In genomic region chr11:116732740-116733385, GRCh38 we compare ENCODE assay signal across 8 cellular contexts. TPM values are rescaled to one million over a fixed set of nuclear protein-coding genes. Genes with fewer than 3 reads are reported as not detected.
DNase-seq lines count a peak whose midpoint lies in the region; ATAC-seq and TF ChIP-seq lines count a peak whose summit lies in the region.

No MANE protein-coding gene starts in this region.

- H2BK5ac ChIP-seq in IMR-90 (ENCODE audit: low read depth, low read length, poor library complexity, severe bottlenecking) = no peak overlapping the region

- H3K9me3 ChIP-seq in IMR-90 (ENCODE audit: control insufficient read depth, insufficient read depth, low read length) = no peaks in the 10 kb centered on the region
- H3K9me3 ChIP-seq in RWPE2 (ENCODE audit: severe bottlenecking) = no peaks in the 10 kb centered on the region
- no peaks in the 10 kb centered on the region for H3K9me3 ChIP-seq in uterus

- H3K56ac ChIP-seq in IMR-90 (ENCODE audit: extremely low read depth, insufficient read depth, low read length) = no peak overlapping the region

- H3K4me2 ChIP-seq in IMR-90 (ENCODE audit: low read depth, low read length) = no peak overlapping the region

- no peaks in the 10 kb centered on the region for H3K79me1 ChIP-seq in IMR-90 (ENCODE audit: low read depth in 1 of 2, low read length in 2 of 2)

- H2BK120ac ChIP-seq in IMR-90 (ENCODE audit: low read depth, low read length) = no peak overlapping the region

- POLR2A ChIA-PET in IMR-90 (lab: Charles Lee; ENCODE audit: unreplicated experiment) = no interaction called here

- H3K14ac ChIP-seq in IMR-90 (replicated peaks; ENCODE audit: low read depth, low read length) = no peak overlapping the region

- CTCF ChIA-PET in IMR-90 (lab: Yijun Ruan, JAX) = interaction anchor here (0.6 to 1.7 kb wide), 4 partner anchors 9 to 367 kb away, joined by 3 to 11 read pairs (median 4); no protein-coding TSS in a partner anchor
- CTCF ChIA-PET in activated naive CD4-positive, alpha-beta T cell treated with anti-CD3 and anti-CD28 coated beads for 36 hours (lab: Charles Lee) = interaction anchor here (0.6 to 4.8 kb wide), 19 partner anchors 9 to 888 kb away, joined by 3 to 27 read pairs (median 4); partner anchors contain the start of genes APOA1 and APOA5

- H2BK20ac ChIP-seq in IMR-90 (ENCODE audit: low read depth, low read length) = no peak overlapping the region

- ATAC-seq in GM21367 (IDR thresholded peaks at IDR 0.05; ENCODE audit: unreplicated experiment) = peak; percentile 79
- ATAC-seq in IMR-90 (ENCODE audit: low read depth) = peak; percentile 99
- peak; percentile 70 for ATAC-seq in RWPE2 (ENCODE audit: low read depth)
- peak; percentile 71 for ATAC-seq in Right ventricle myocardium superior (ENCODE audit: poor library complexity)

- H2AK5ac ChIP-seq in IMR-90 (ENCODE audit: low read depth, low read length) = no peak overlapping the region

- TF ChIP-seq POLR2A in IMR-90 (IDR thresholded peaks at IDR 0.05; ENCODE audit: low read depth, low read length) (no peak), uterus (IDR thresholded peaks at IDR 0.05) (no peak)

- intact Hi-C loops in IMR-90 (cut with micrococcal nuclease) (loop anchor here (1.0 kb wide), 1 partner anchor 373 kb away; no protein-coding TSS in a partner anchor), Right ventricle myocardium superior (cut with DNase I) (no loop called here), posterior vena cava (cut with DNase I) (no loop called here), uterus (cut with DNase I; ENCODE audit: low total_unique reads) (no loop called here)
- intact Hi-C loops in activated naive CD4-positive, alpha-beta T cell treated with anti-CD3 and anti-CD28 coated beads for 36 hours (cut with micrococcal nuclease) = loop anchor here (1.0 to 2.0 kb wide), 4 partner anchors 40 to 494 kb away; partner anchors contain the start of gene BUD13

- no peaks in the 10 kb centered on the region for H3K27me3 Mint-ChIP-seq in activated naive CD4-positive, alpha-beta T cell treated with anti-CD3 and anti-CD28 coated beads for 36 hours (ENCODE audit: low read depth)

- peak; percentile 58 for TF ChIP-seq RAD21 in IMR-90 (IDR thresholded peaks at IDR 0.05; ENCODE audit: low read length)

- H3K4me1 Mint-ChIP-seq in activated naive CD4-positive, alpha-beta T cell treated with anti-CD3 and anti-CD28 coated beads for 36 hours (ENCODE audit: low read depth) = peaks cover 10% of the 10 kb centered on the region

- H3K4me3 ChIP-seq in IMR-90 (ENCODE audit: insufficient read depth, low read depth, low read length) (no peak overlapping the region), RWPE2 (ENCODE audit: severe bottlenecking) (no peak overlapping the region), uterus (no peak overlapping the region)

- H3K9me3 Mint-ChIP-seq in activated naive CD4-positive, alpha-beta T cell treated with anti-CD3 and anti-CD28 coated beads for 36 hours = no peaks in the 10 kb centered on the region

- peak; percentile 77 for TF ChIP-seq CTCF in IMR-90 (conservative IDR thresholded peaks at IDR 0.05; ENCODE audit: low read depth, low read length)
- peak; percentile 80 for TF ChIP-seq CTCF in RWPE2 (IDR thresholded peaks at IDR 0.05; ENCODE audit: poor library complexity, severe bottlenecking)
- TF ChIP-seq CTCF in uterus (IDR thresholded peaks at IDR 0.05) = peak; percentile 54 to 66 (median 60)

- H2AK9ac ChIP-seq in IMR-90 (replicated peaks; ENCODE audit: low read depth, low read length, poor library complexity) = no peak overlapping the region

- peak; percentile 89 for DNase-seq in D341Med (ENCODE audit: low spot score)
- DNase-seq in IMR-90 = peak; percentile 68
- no peak for DNase-seq in RWPE2 (ENCODE audit: low spot score)
- peak; percentile 77 for DNase-seq in activated naive CD4-positive, alpha-beta T cell treated with anti-CD3 and anti-CD28 coated beads for 36 hours
- DNase-seq in Right ventricle myocardium superior = peak; percentile 72
- DNase-seq in posterior vena cava (ENCODE audit: low spot score) = peak; percentile 87
- DNase-seq in uterus = peak; percentile 33 to 41

- BruUV-seq in IMR-90 (replicated peaks; lab: Mats Ljungman, UMichigan) = no TSS peak

- peak overlapping the region; percentile 58 for H2AFZ ChIP-seq in IMR-90 (replicated peaks; ENCODE audit: low read length, poor library complexity)

- H4K8ac ChIP-seq in IMR-90 (ENCODE audit: low read depth in 2 of 2, low read length in 2 of 2) = no peak overlapping the region

- no peak overlapping the region for H3K9ac ChIP-seq in IMR-90 (ENCODE audit: low read depth, low read length)

- H4K91ac ChIP-seq in IMR-90 (ENCODE audit: insufficient read depth, low read depth, low read length) = no peak overlapping the region

- no peak overlapping the region for H4K5ac ChIP-seq in IMR-90 (ENCODE audit: low read depth, low read length)

- no peaks in the 10 kb centered on the region for H3K9me1 ChIP-seq in IMR-90 (ENCODE audit: insufficient read depth, low read length)

- no peak overlapping the region for H3K4ac ChIP-seq in IMR-90 (ENCODE audit: low read depth, low read length)

- in situ Hi-C loops in IMR-90 (cut with MboI; ENCODE audit: low sequenced_read_pairs) = no loop called here

- WGBS in IMR-90 (ENCODE audit: extremely low coverage in 2 of 2, insufficient read length in 1 of 2), 2 experiments = 7% methylated on average over 8 of the region's 18 CpGs; no CpG with 5 or more reads in 1 of the 2 experiments

- H3K18ac ChIP-seq in IMR-90 (ENCODE audit: low read depth, low read length) = no peak overlapping the region

- H3K27ac Mint-ChIP-seq in activated naive CD4-positive, alpha-beta T cell treated with anti-CD3 and anti-CD28 coated beads for 36 hours = no peak overlapping the region

- no peak overlapping the region for H3K4me3 Mint-ChIP-seq in activated naive CD4-positive, alpha-beta T cell treated with anti-CD3 and anti-CD28 coated beads for 36 hours

- H3K27me3 ChIP-seq in IMR-90 (ENCODE audit: control insufficient read depth, insufficient read depth, low read length) (peaks cover 19% of the 10 kb centered on the region; the same call in 1 of the 2 replicates), RWPE2 (ENCODE audit: insufficient read depth, poor library complexity, severe bottlenecking) (no peaks in the 10 kb centered on the region), uterus (no peaks in the 10 kb centered on the region)

- H3K27ac ChIP-seq in IMR-90 (ENCODE audit: insufficient read depth, low read length) (no peak overlapping the region), RWPE2 (ENCODE audit: poor library complexity, severe bottlenecking) (no peak overlapping the region), uterus (no peak overlapping the region)

- dilution Hi-C loops in IMR-90 (cut with HindIII; ENCODE audit: low sequenced_read_pairs, unreplicated experiment) = no loop called here

- H4K20me1 ChIP-seq in IMR-90 (ENCODE audit: insufficient read depth, low read length) = no peaks in the 10 kb centered on the region

- no peaks in the 10 kb centered on the region for H3K36me3 Mint-ChIP-seq in activated naive CD4-positive, alpha-beta T cell treated with anti-CD3 and anti-CD28 coated beads for 36 hours (ENCODE audit: low read depth)

- H3K36me3 ChIP-seq in IMR-90 (ENCODE audit: control insufficient read depth, insufficient read depth, low read length) = no peaks in the 10 kb centered on the region
- no peaks in the 10 kb centered on the region for H3K36me3 ChIP-seq in RWPE2 (ENCODE audit: low read depth)
- no peaks in the 10 kb centered on the region for H3K36me3 ChIP-seq in uterus

- H3K4me1 ChIP-seq in IMR-90 (ENCODE audit: control insufficient read depth, insufficient read depth, low read length) (no peaks in the 10 kb centered on the region; the same call in 1 of the 2 replicates), RWPE2 (ENCODE audit: insufficient read depth, poor library complexity, severe bottlenecking) (no peaks in the 10 kb centered on the region), uterus (no peaks in the 10 kb centered on the region)

- no peak overlapping the region for H3K23ac ChIP-seq in IMR-90 (ENCODE audit: low read depth, low read length)

- no peak overlapping the region for H2BK15ac ChIP-seq in IMR-90 (ENCODE audit: low read depth, low read length)

TF ChIP-seq in IMR-90, 13 proteins besides CTCF, POLR2A, EP300 and RAD21:
- no peak for TF ChIP-seq MAFK (IDR thresholded peaks at IDR 0.05; ENCODE audit: low read depth, low read length)
- TF ChIP-seq SMC3 (IDR thresholded peaks at IDR 0.05; ENCODE audit: low read depth, low read length) = peak; percentile 71; the same call in 1 of the 2 replicates
- no peak for TF ChIP-seq CEBPB (IDR thresholded peaks at IDR 0.05; ENCODE audit: low read depth, low read length)
TF ChIP-seq in IMR-90: peak in this region for 1.

RNA-seq across cellular contexts. Expression of gene BUD13, which starts 39.9 kb away (rescaled TPM):
- total RNA-seq in IMR-90 (2012; rRNA removed) (14.0 and 16.4 TPM in 2 replicates), Right ventricle myocardium superior (7.0 TPM), posterior vena cava (10 to 100 TPM in 1 of 2 donors, 1 to 10 TPM in 1; 9.2 to 10.2 TPM), uterus (10 to 100 TPM; 12.1 to 18.7 (median 16.2) TPM)
- 11.2 and 11.9 TPM in 2 replicates for polyA plus RNA-seq in IMR-90 (2012; rRNA removed)
- polyA plus RNA-seq in IMR-90 (2012; cell fraction: cytosol; rRNA removed) = 3.8 and 11.5 TPM in 2 replicates
- polyA plus RNA-seq in IMR-90 (2012; cell fraction: nucleus; rRNA removed; ENCODE audit: low replicate concordance) = 5.2 and 15.2 TPM in 2 replicates
- 10 to 100 TPM; 35.0 to 37.7 TPM for total RNA-seq in activated naive CD4-positive, alpha-beta T cell treated with anti-CD3 and anti-CD28 coated beads for 36 hours

RNA-seq across cellular contexts. Expression of gene ZPR1, which starts 55.0 kb away (rescaled TPM):
- total RNA-seq in IMR-90 (2012; rRNA removed) = 52.0 and 53.9 TPM in 2 replicates
- polyA plus RNA-seq in IMR-90 (2012; rRNA removed) = 38.5 and 40.8 TPM in 2 replicates
- 23.7 and 31.3 TPM in 2 replicates for polyA plus RNA-seq in IMR-90 (2012; cell fraction: cytosol; rRNA removed)
- 17.8 and 38.4 TPM in 2 replicates for polyA plus RNA-seq in IMR-90 (2012; cell fraction: nucleus; rRNA removed; ENCODE audit: low replicate concordance)
- total RNA-seq in activated naive CD4-positive, alpha-beta T cell treated with anti-CD3 and anti-CD28 coated beads for 36 hours = 10 to 100 TPM; 87.2 to 87.8 TPM
- total RNA-seq in Right ventricle myocardium superior = 15.9 TPM
- 10 to 100 TPM; 38.8 to 44.6 TPM for total RNA-seq in posterior vena cava
- 10 to 100 TPM in 3 of 4 donors, 1 to 10 TPM in 1; 4.1 to 43.1 (median 22.3) TPM for total RNA-seq in uterus

RNA-seq across cellular contexts. Expression of gene APOA5, which starts 58.8 kb away (rescaled TPM):
- not detected in 2 replicates for total RNA-seq in IMR-90 (2012; rRNA removed)
- polyA plus RNA-seq in IMR-90 (2012; rRNA removed) = not detected in 2 replicates
- polyA plus RNA-seq in IMR-90 (2012; cell fraction: cytosol; rRNA removed) = not detected in 2 replicates
- not detected in 2 replicates for polyA plus RNA-seq in IMR-90 (2012; cell fraction: nucleus; rRNA removed; ENCODE audit: low replicate concordance)
- not detected for total RNA-seq in activated naive CD4-positive, alpha-beta T cell treated with anti-CD3 and anti-CD28 coated beads for 36 hours
- total RNA-seq in Right ventricle myocardium superior = not detected
- total RNA-seq in posterior vena cava = not detected
- not detected for total RNA-seq in uterus

Comparison
In these comparisons a context has a peak if more than half of its experiments do, and no peak if none do; other contexts are left out.
1. intact Hi-C loops: an anchor here in IMR-90 (1.0 kb wide) and activated naive CD4-positive, alpha-beta T cell treated with anti-CD3 and anti-CD28 coated beads for 36 hours (1.0 to 2.0 kb wide); none called in Right ventricle myocardium superior, posterior vena cava and uterus.